20 cellular contexts compared by ENCODE assay signal in genomic region chr2:233802132-233802815, GRCh38. TPM values are rescaled to one million over a fixed set of nuclear protein-coding genes. Genes with fewer than 3 reads are reported as not detected.
DNase-seq lines count a peak whose midpoint lies in the region; ATAC-seq and TF ChIP-seq lines count a peak whose summit lies in the region.
"Had no signal": no experiment of that assay in that cellular context is flagged by ENCODE, and none has a peak within 500 bp of the region (broad histone marks: within the 10 kb centered on the region; RNA-seq: fewer than 3 reads in every experiment).

No MANE protein-coding gene starts in this region.

- no peaks in the 10 kb centered on the region for H3K9me3 ChIP-seq in colonic mucosa
- no peaks in the 10 kb centered on the region for H3K9me3 ChIP-seq in testis
- H3K9me3 ChIP-seq: SJCRH30 had no signal

- no peaks in the 10 kb centered on the region for H3K4me1 Mint-ChIP-seq in activated CD4-positive, alpha-beta memory T cell treated with anti-CD3 and anti-CD28 coated beads for 36 hours (ENCODE audit: low read depth)
- peaks cover 4% of the 10 kb centered on the region for H3K4me1 Mint-ChIP-seq in activated CD4-positive, alpha-beta memory T cell treated with anti-CD3 and anti-CD28 coated beads, Interleukin-2, amount 10 ng/mL, durations not matched to agents 7 days and 5 days
- H3K4me1 Mint-ChIP-seq in activated CD4-positive, alpha-beta T cell treated with anti-CD3 and anti-CD28 coated beads for 36 hours, result peaks cover 2% of the 10 kb centered on the region

- no peak for TF ChIP-seq POLR2A in testis (IDR thresholded peaks at IDR 0.05)

- no peak overlapping the region for H3K27ac ChIP-seq in colonic mucosa
- no peak overlapping the region for H3K27ac ChIP-seq in testis
- H3K27ac ChIP-seq: C4-2B, SJCRH30 had no signal

- CTCF ChIA-PET in activated CD4-positive, alpha-beta memory T cell treated with anti-CD3 and anti-CD28 coated beads for 36 hours (lab: Charles Lee), result no interaction called here
- CTCF ChIA-PET in activated CD4-positive, alpha-beta memory T cell treated with anti-CD3 and anti-CD28 coated beads, Interleukin-2, amount 10 ng/mL, durations not matched to agents 7 days and 5 days (lab: Charles Lee), result no interaction called here
- CTCF ChIA-PET in activated CD4-positive, alpha-beta T cell treated with anti-CD3 and anti-CD28 coated beads for 36 hours (lab: Charles Lee), result no interaction called here

- H3K4me1 ChIP-seq in colonic mucosa, result no peaks in the 10 kb centered on the region
- no peaks in the 10 kb centered on the region for H3K4me1 ChIP-seq in testis
- H3K4me1 ChIP-seq: SJCRH30 had no signal

- H3K9ac ChIP-seq in colonic mucosa (ENCODE audit: low read depth in 2 of 2, low read length in 2 of 2), result no peak overlapping the region

- H3K9me3 Mint-ChIP-seq in activated CD4-positive, alpha-beta memory T cell treated with anti-CD3 and anti-CD28 coated beads for 36 hours, result no peaks in the 10 kb centered on the region
- H3K9me3 Mint-ChIP-seq in activated CD4-positive, alpha-beta memory T cell treated with anti-CD3 and anti-CD28 coated beads, Interleukin-2, amount 10 ng/mL, durations not matched to agents 7 days and 5 days, result no peaks in the 10 kb centered on the region
- H3K9me3 Mint-ChIP-seq in activated CD4-positive, alpha-beta T cell treated with anti-CD3 and anti-CD28 coated beads for 36 hours (ENCODE audit: low read depth), result no peaks in the 10 kb centered on the region
- H3K9me3 Mint-ChIP-seq: CD8-positive, alpha-beta memory T cell had no signal

- TF ChIP-seq CTCF in colonic mucosa (IDR thresholded peaks at IDR 0.05) (no peak), testis (IDR thresholded peaks at IDR 0.05) (no peak)

- intact Hi-C loops in activated CD4-positive, alpha-beta memory T cell treated with anti-CD3 and anti-CD28 coated beads for 36 hours (cut with micrococcal nuclease), result no loop called here
- intact Hi-C loops in colonic mucosa (cut with DNase I) (no loop called here), testis (cut with DNase I; ENCODE audit: low total_unique reads) (no loop called here)
- intact Hi-C loops in activated CD4-positive, alpha-beta T cell treated with anti-CD3 and anti-CD28 coated beads for 36 hours (cut with DNase I, micrococcal nuclease), result no loop called here

- no peak for ATAC-seq in activated CD4-positive, alpha-beta T cell treated with anti-CD3 and anti-CD28 coated beads for 36 hours

- no peaks in the 10 kb centered on the region for H3K36me3 Mint-ChIP-seq in activated CD4-positive, alpha-beta memory T cell treated with anti-CD3 and anti-CD28 coated beads for 36 hours
- no peaks in the 10 kb centered on the region for H3K36me3 Mint-ChIP-seq in activated CD4-positive, alpha-beta memory T cell treated with anti-CD3 and anti-CD28 coated beads, Interleukin-2, amount 10 ng/mL, durations not matched to agents 7 days and 5 days (ENCODE audit: low read depth)
- no peaks in the 10 kb centered on the region for H3K36me3 Mint-ChIP-seq in activated CD4-positive, alpha-beta T cell treated with anti-CD3 and anti-CD28 coated beads for 36 hours (ENCODE audit: low read depth)
- H3K36me3 Mint-ChIP-seq: CD8-positive, alpha-beta memory T cell had no signal

- no peaks in the 10 kb centered on the region for H3K27me3 ChIP-seq in colonic mucosa
- no peaks in the 10 kb centered on the region for H3K27me3 ChIP-seq in testis
- H3K27me3 ChIP-seq: SJCRH30 had no signal

- H3K4me3 Mint-ChIP-seq in activated CD4-positive, alpha-beta memory T cell treated with anti-CD3 and anti-CD28 coated beads for 36 hours, result no peak overlapping the region
- no peak overlapping the region for H3K4me3 Mint-ChIP-seq in activated CD4-positive, alpha-beta memory T cell treated with anti-CD3 and anti-CD28 coated beads, Interleukin-2, amount 10 ng/mL, durations not matched to agents 7 days and 5 days
- H3K4me3 Mint-ChIP-seq in activated CD4-positive, alpha-beta T cell treated with anti-CD3 and anti-CD28 coated beads for 36 hours, result no peak overlapping the region
- H3K4me3 Mint-ChIP-seq: CD8-positive, alpha-beta memory T cell had no signal

- H3K27ac Mint-ChIP-seq in activated CD4-positive, alpha-beta memory T cell treated with anti-CD3 and anti-CD28 coated beads for 36 hours, result no peak overlapping the region
- no peak overlapping the region for H3K27ac Mint-ChIP-seq in activated CD4-positive, alpha-beta memory T cell treated with anti-CD3 and anti-CD28 coated beads, Interleukin-2, amount 10 ng/mL, durations not matched to agents 7 days and 5 days
- H3K27ac Mint-ChIP-seq in activated CD4-positive, alpha-beta T cell treated with anti-CD3 and anti-CD28 coated beads for 36 hours, result no peak overlapping the region

- DNase-seq in activated CD4-positive, alpha-beta memory T cell treated with anti-CD3 and anti-CD28 coated beads for 36 hours, result peak; percentile 3
- DNase-seq in activated CD4-positive, alpha-beta memory T cell treated with anti-CD3 and anti-CD28 coated beads, Interleukin-2, amount 10 ng/mL, durations not matched to agents 7 days and 5 days, result no peak
- DNase-seq in colonic mucosa (peak; percentile 12), mesenteric fat pad (ENCODE audit: low spot score) (peak; percentile 53), testis (peak; percentile 9), Kasumi-1 (lab: John Stamatoyannopoulos, UW) (no peak)
- no peak for DNase-seq in activated CD4-positive, alpha-beta T cell treated with anti-CD3 and anti-CD28 coated beads for 36 hours
- DNase-seq: Calu3, DMS153, KG1, NCI-H1694, NCI-H2081, NCI-H2171 treated with DMSO at 0.1 percent for 48 hours, NCI-H526, SJCRH30 had no signal

- WGBS in testis, 2 donors, result 74 to 77% methylated on average over 3 of the region's 3 CpGs

- H3K4me3 ChIP-seq in colonic mucosa (no peak overlapping the region), testis (no peak overlapping the region)
- H3K4me3 ChIP-seq: SJCRH30 had no signal

- peaks cover 2% of the 10 kb centered on the region for H3K27me3 Mint-ChIP-seq in activated CD4-positive, alpha-beta memory T cell treated with anti-CD3 and anti-CD28 coated beads for 36 hours
- peaks cover 7% of the 10 kb centered on the region for H3K27me3 Mint-ChIP-seq in activated CD4-positive, alpha-beta memory T cell treated with anti-CD3 and anti-CD28 coated beads, Interleukin-2, amount 10 ng/mL, durations not matched to agents 7 days and 5 days
- H3K27me3 Mint-ChIP-seq in activated CD4-positive, alpha-beta T cell treated with anti-CD3 and anti-CD28 coated beads for 36 hours, result peaks cover 9% of the 10 kb centered on the region

- POLR2A ChIA-PET in activated CD4-positive, alpha-beta memory T cell treated with anti-CD3 and anti-CD28 coated beads for 36 hours (lab: Charles Lee), result no interaction called here
- POLR2A ChIA-PET in activated CD4-positive, alpha-beta memory T cell treated with anti-CD3 and anti-CD28 coated beads, Interleukin-2, amount 10 ng/mL, durations not matched to agents 7 days and 5 days (lab: Charles Lee), result no interaction called here
- POLR2A ChIA-PET in activated CD4-positive, alpha-beta T cell treated with anti-CD3 and anti-CD28 coated beads for 36 hours (lab: Charles Lee), result no interaction called here

- H3K36me3 ChIP-seq in colonic mucosa (no peaks in the 10 kb centered on the region), testis (ENCODE audit: low read depth, missing control alignments) (no peaks in the 10 kb centered on the region)
- H3K36me3 ChIP-seq: SJCRH30 had no signal

RNA-seq across cellular contexts. Expression of gene MROH2A, which starts 24.1 kb away (rescaled TPM):
- not detected for total RNA-seq in activated CD4-positive, alpha-beta memory T cell treated with anti-CD3 and anti-CD28 coated beads for 36 hours
- not detected for total RNA-seq in activated CD4-positive, alpha-beta memory T cell treated with anti-CD3 and anti-CD28 coated beads, Interleukin-2, amount 10 ng/mL, durations not matched to agents 7 days and 5 days
- total RNA-seq in colonic mucosa (not detected), mesenteric fat pad (not detected), testis (10 to 100 TPM in 1 of 2 donors, 1 to 10 TPM in 1; 5.3 to 10.7 TPM)
- polyA plus RNA-seq in testis (ENCODE audit: insufficient read depth, low read depth, low replicate concordance), result 5.1 TPM
- total RNA-seq in activated CD4-positive, alpha-beta T cell treated with anti-CD3 and anti-CD28 coated beads for 36 hours, result not detected
- total RNA-seq: A172; CD8-positive, alpha-beta memory T cell; G401; H1; SJCRH30 had no signal
- polyA plus RNA-seq: CD8-positive, alpha-beta memory T cell; H1 had no signal

RNA-seq across cellular contexts. Expression of gene UGT1A1, which starts 42.2 kb away (rescaled TPM):
- total RNA-seq in activated CD4-positive, alpha-beta memory T cell treated with anti-CD3 and anti-CD28 coated beads for 36 hours, result not detected
- total RNA-seq in activated CD4-positive, alpha-beta memory T cell treated with anti-CD3 and anti-CD28 coated beads, Interleukin-2, amount 10 ng/mL, durations not matched to agents 7 days and 5 days, result not detected
- total RNA-seq in colonic mucosa (1 to 10 TPM; 1.2 to 1.9 TPM), mesenteric fat pad (0.32 TPM), testis (under 1 TPM; 0.24 to 0.31 TPM)
- polyA plus RNA-seq in testis (ENCODE audit: insufficient read depth, low read depth, low replicate concordance), result 0.34 TPM
- not detected for total RNA-seq in activated CD4-positive, alpha-beta T cell treated with anti-CD3 and anti-CD28 coated beads for 36 hours
- total RNA-seq: A172; CD8-positive, alpha-beta memory T cell; G401; H1; SJCRH30 had no signal
- polyA plus RNA-seq: CD8-positive, alpha-beta memory T cell; H1 had no signal

RNA-seq across cellular contexts. Expression of gene HJURP, which starts 52.1 kb away (rescaled TPM):
- 100 to 1,000 TPM in 1 of 2 experiments, 10 to 100 TPM in 1; 98.4 to 102 TPM for total RNA-seq in activated CD4-positive, alpha-beta memory T cell treated with anti-CD3 and anti-CD28 coated beads for 36 hours
- 100 to 1,000 TPM; 126 to 129 TPM for total RNA-seq in activated CD4-positive, alpha-beta memory T cell treated with anti-CD3 and anti-CD28 coated beads, Interleukin-2, amount 10 ng/mL, durations not matched to agents 7 days and 5 days
- total RNA-seq in colonic mucosa (10 to 100 TPM in 1 of 2 donors, 1 to 10 TPM in 1; 8.9 to 40.8 TPM), mesenteric fat pad (0.55 TPM), testis (10 to 100 TPM; 10.2 to 13.9 TPM)
- polyA plus RNA-seq in testis (ENCODE audit: insufficient read depth, low read depth, low replicate concordance), result 30.2 TPM
- 100 to 1,000 TPM in 1 of 2 experiments, 10 to 100 TPM in 1; 94.6 to 111 TPM for total RNA-seq in activated CD4-positive, alpha-beta T cell treated with anti-CD3 and anti-CD28 coated beads for 36 hours
- polyA plus RNA-seq: CD8-positive, alpha-beta memory T cell had no signal

Comparison
In these comparisons a context has a peak if more than half of its experiments do, and no peak if none do; other contexts are left out.
1. DNase-seq: peak in activated CD4-positive, alpha-beta memory T cell treated with anti-CD3 and anti-CD28 coated beads for 36 hours (single experiment), colonic mucosa (single experiment), mesenteric fat pad (single experiment) and testis (single experiment); none in activated CD4-positive, alpha-beta memory T cell treated with anti-CD3 and anti-CD28 coated beads, Interleukin-2, amount 10 ng/mL, durations not matched to agents 7 days and 5 days (single experiment), activated CD4-positive, alpha-beta T cell treated with anti-CD3 and anti-CD28 coated beads for 36 hours (single experiment) and Kasumi-1 (0 of 2).